Comparison of ENCODE assay signal across 15 cellular contexts in genomic region chr17:77003699-77004098, GRCh38.
DNase-seq lines count a peak whose midpoint lies in the region; ATAC-seq and TF ChIP-seq lines count a peak whose summit lies in the region.
"Had no signal": no experiment of that assay in that cellular context is flagged by ENCODE, and none has a peak within 500 bp of the region (broad histone marks: within the 10 kb centered on the region; RNA-seq: fewer than 3 reads in every experiment).

No MANE protein-coding gene starts in this region.

- H3K9me2 ChIP-seq in DOHH2 (replicated peaks; ENCODE audit: control insufficient read depth, low read length) (no peaks in the 10 kb centered on the region), OCI-LY1 (ENCODE audit: low read depth, low read length) (no peaks in the 10 kb centered on the region)

- H2AFZ ChIP-seq in OCI-LY1 (ENCODE audit: low read length) (no peak overlapping the region), smooth muscle cell (ENCODE audit: low read depth) (no peak overlapping the region)
- H2AFZ ChIP-seq: GM23248 had no signal

- H3K9me3 ChIP-seq in DOHH2 (ENCODE audit: control insufficient read depth, insufficient read depth, low read length) (no peaks in the 10 kb centered on the region; the same call in 1 of the 2 replicates), OCI-LY1 (ENCODE audit: low read length) (no peaks in the 10 kb centered on the region; the same call in 1 of the 2 replicates), adipocyte (ENCODE audit: control insufficient read depth, low read length) (no peaks in the 10 kb centered on the region), smooth muscle cell (replicated peaks; ENCODE audit: low read depth) (no peaks in the 10 kb centered on the region)
- H3K9me3 ChIP-seq: Caco-2, HAP-1 had no signal

- H3K27me3 ChIP-seq in DOHH2 (ENCODE audit: control insufficient read depth, low read length): no peaks in the 10 kb centered on the region
- H3K27me3 ChIP-seq in OCI-LY1 (ENCODE audit: insufficient read depth, low read length): no peaks in the 10 kb centered on the region
- peaks cover 28% of the 10 kb centered on the region for H3K27me3 ChIP-seq in adipocyte (replicated peaks; ENCODE audit: control insufficient read depth, insufficient read depth, low read length)
- H3K27me3 ChIP-seq in smooth muscle cell (ENCODE audit: low read depth): no peaks in the 10 kb centered on the region

- no peaks in the 10 kb centered on the region for H4K20me1 ChIP-seq in DOHH2 (ENCODE audit: control insufficient read depth, insufficient read depth, low read depth, low read length)
- no peaks in the 10 kb centered on the region for H4K20me1 ChIP-seq in OCI-LY1 (ENCODE audit: insufficient read depth, low read length)
- H4K20me1 ChIP-seq in smooth muscle cell (ENCODE audit: low read depth): no peaks in the 10 kb centered on the region

- 78% methylated on average over 2 of the region's 2 CpGs for WGBS in smooth muscle cell (ENCODE audit: low lambda C conversion rate)

- DNase-seq in adipocyte (ENCODE audit: low read depth): peak; percentile 18
- peak; percentile 34 for DNase-seq in epithelial cell of esophagus (ENCODE audit: low read depth)
- DNase-seq in left lobe of liver (ENCODE audit: low spot score): no peak
- no peak for DNase-seq in smooth muscle cell (lab: John Stamatoyannopoulos, UW; ENCODE audit: unreplicated experiment)
- no peak for DNase-seq in KBM-7
- DNase-seq: AML-193; Caco-2; CD4-positive, alpha-beta T cell; GF-D8; GM23248 had no signal

- no peak overlapping the region for H3K4me2 ChIP-seq in DOHH2 (ENCODE audit: low read length)
- H3K4me2 ChIP-seq in OCI-LY1 (ENCODE audit: low read length): no peak overlapping the region
- H3K4me2 ChIP-seq in smooth muscle cell: no peak overlapping the region

- in situ Hi-C loops in KBM-7 (cut with MboI; ENCODE audit: low pct_unique_long_range_greater_than_20kb, low sequenced_read_pairs): no loop called here

- H3K36me3 ChIP-seq in DOHH2 (ENCODE audit: control insufficient read depth, low read length) (no peaks in the 10 kb centered on the region), OCI-LY1 (ENCODE audit: insufficient read depth, low read length) (no peaks in the 10 kb centered on the region), adipocyte (ENCODE audit: control insufficient read depth, insufficient read depth, low read length, severe bottlenecking) (no peaks in the 10 kb centered on the region), smooth muscle cell (ENCODE audit: low read depth) (no peaks in the 10 kb centered on the region)
- H3K36me3 ChIP-seq: HAP-1 had no signal

- no peak for TF ChIP-seq CTCF in DOHH2 (IDR thresholded peaks at IDR 0.05; ENCODE audit: low read depth, low read length, poor library complexity, severe bottlenecking)
- TF ChIP-seq CTCF in OCI-LY1 (IDR thresholded peaks at IDR 0.05; ENCODE audit: low read length): no peak
- no peak for TF ChIP-seq CTCF in epithelial cell of esophagus (IDR thresholded peaks at IDR 0.05; ENCODE audit: insufficient read depth, low read depth, low read length, missing control alignments)
- TF ChIP-seq CTCF in smooth muscle cell (IDR thresholded peaks at IDR 0.05; ENCODE audit: borderline replicate concordance, insufficient read depth, poor library complexity, severe bottlenecking): no peak

- ATAC-seq in left lobe of liver: no peak
- ATAC-seq: HepG2 had no signal

- H3K4me1 ChIP-seq in DOHH2 (ENCODE audit: control insufficient read depth, low read length): peaks cover 97% of the 10 kb centered on the region
- peaks cover 59% of the 10 kb centered on the region for H3K4me1 ChIP-seq in OCI-LY1 (ENCODE audit: insufficient read depth, low read length, severe bottlenecking)
- H3K4me1 ChIP-seq in adipocyte (ENCODE audit: control insufficient read depth, insufficient read depth, low read length): peaks cover 3% of the 10 kb centered on the region
- peaks cover under 1% of the 10 kb centered on the region for H3K4me1 ChIP-seq in smooth muscle cell (ENCODE audit: low read depth)
- H3K4me1 ChIP-seq: HAP-1 had no signal

- peaks cover 19% of the 10 kb centered on the region for H3F3A ChIP-seq in DOHH2 (ENCODE audit: control insufficient read depth, insufficient read depth)
- peaks cover 1% of the 10 kb centered on the region; the same call in 1 of the 2 replicates for H3F3A ChIP-seq in OCI-LY1 (ENCODE audit: insufficient read depth, low read length)
- H3F3A ChIP-seq in smooth muscle cell (ENCODE audit: low read depth): peaks cover 3% of the 10 kb centered on the region

- H3K79me2 ChIP-seq in DOHH2 (ENCODE audit: control insufficient read depth, low read length): no peaks in the 10 kb centered on the region
- no peaks in the 10 kb centered on the region for H3K79me2 ChIP-seq in OCI-LY1 (ENCODE audit: insufficient read depth, low read length)
- H3K79me2 ChIP-seq in smooth muscle cell (ENCODE audit: low read depth): no peaks in the 10 kb centered on the region

- H3K27ac ChIP-seq in DOHH2 (ENCODE audit: low read depth, low read length): peak overlapping the region; percentile 32
- peak overlapping the region; percentile 72 for H3K27ac ChIP-seq in OCI-LY1 (ENCODE audit: low read depth, low read length, poor library complexity, severe bottlenecking)
- no peak overlapping the region for H3K27ac ChIP-seq in smooth muscle cell (ENCODE audit: low read depth)
- H3K27ac ChIP-seq: C4-2B, GM23248 had no signal

- H3K4me3 ChIP-seq in DOHH2 (ENCODE audit: low read length) (no peak overlapping the region), OCI-LY1 (ENCODE audit: low read depth, low read length, poor library complexity, severe bottlenecking) (no peak overlapping the region), adipocyte (ENCODE audit: low read length) (no peak overlapping the region), epithelial cell of esophagus (ENCODE audit: low read length) (no peak overlapping the region), smooth muscle cell (no peak overlapping the region)
- H3K4me3 ChIP-seq: GM23248, HAP-1 had no signal

- H3K9ac ChIP-seq in OCI-LY1 (ENCODE audit: low read length) (no peak overlapping the region), adipocyte (ENCODE audit: low read length) (no peak overlapping the region), smooth muscle cell (ENCODE audit: low read depth) (no peak overlapping the region)
- H3K9ac ChIP-seq: GM23248 had no signal

Comparison
In these comparisons a context has a peak if more than half of its experiments do, and no peak if none do; other contexts are left out.
1. DNase-seq: peak in adipocyte (single experiment) and epithelial cell of esophagus (single experiment); none in left lobe of liver (single experiment), smooth muscle cell (single experiment) and KBM-7 (single experiment).